ENCODE assay signal across 17 cellular contexts in the genomic region with DNA sequence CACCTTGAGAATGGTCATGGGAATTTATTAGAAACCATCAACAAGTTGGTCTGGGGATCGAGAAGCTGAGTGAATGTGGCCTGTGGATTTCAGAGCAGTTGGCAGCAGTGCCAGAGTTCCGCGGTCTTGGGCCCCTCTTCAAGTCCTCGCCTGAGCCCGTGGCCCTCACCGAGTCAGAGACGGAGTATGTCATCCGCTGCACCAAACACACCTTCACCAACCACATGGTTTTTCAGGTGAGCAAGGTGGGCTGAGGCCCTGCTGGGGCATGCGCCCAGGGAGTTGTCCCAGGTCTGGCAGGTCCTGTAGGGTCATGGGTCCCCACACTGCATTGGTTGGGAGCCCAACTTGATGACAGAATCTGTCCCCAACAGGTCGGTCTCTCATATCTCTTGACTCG.
"Had no signal": no experiment of that assay in that cellular context is flagged by ENCODE, and none has a peak within 500 bp of the region (broad histone marks: within the 10 kb centered on the region; RNA-seq: fewer than 3 reads in every experiment).

No MANE protein-coding gene starts in this region.

- H3K9me3 Mint-ChIP-seq: endodermal cell; naive thymus-derived CD8-positive, alpha-beta T cell had no signal

- H3K4me1 Mint-ChIP-seq: endodermal cell had no signal

- H3K4me1 ChIP-seq: sigmoid colon, tibial artery, upper lobe of right lung, vagina had no signal

- H3K9me3 ChIP-seq: mucosa of descending colon, neutrophil, sigmoid colon, tibial artery, upper lobe of right lung, vagina had no signal

- ATAC-seq: left colon; mucosa of descending colon; naive thymus-derived CD8-positive, alpha-beta T cell had no signal

- H3K27me3 Mint-ChIP-seq: naive thymus-derived CD8-positive, alpha-beta T cell had no signal

- H3K27me3 ChIP-seq: hepatocyte, neutrophil, sigmoid colon, tibial artery, upper lobe of right lung, vagina had no signal

- H3K27ac Mint-ChIP-seq: endodermal cell had no signal

- H3K27ac ChIP-seq: coronary artery, hepatocyte, neutrophil, sigmoid colon, skin epidermis, tibial artery, upper lobe of right lung, vagina had no signal

- H3K4me3 ChIP-seq: coronary artery, hepatocyte, mucosa of descending colon, sigmoid colon, skin epidermis, tibial artery, upper lobe of right lung, vagina had no signal

- DNase-seq: effector CD4-positive, alpha-beta T cell; endodermal cell; foreskin melanocyte; left colon; mammary epithelial cell; mucosa of descending colon; naive thymus-derived CD8-positive, alpha-beta T cell; stimulated activated CD4-positive, alpha-beta T cell treated with anti-CD3 and anti-CD28 coated beads, Interleukin-12 subunit alpha, Interleukin-12 subunit beta, amount 100 ng/mL, for 4 hours; stimulated activated naive CD4-positive, alpha-beta T cell treated with Interleukin-2 at 50 U/mL for 16 hours; upper lobe of right lung had no signal

- H3K4me3 Mint-ChIP-seq: endodermal cell; naive thymus-derived CD8-positive, alpha-beta T cell had no signal
